Comparison of ENCODE assay signal across 8 cellular contexts in genomic region chr10:7687228-7687907, GRCh38. TPM values are rescaled to one million over a fixed set of nuclear protein-coding genes. Genes with fewer than 3 reads are reported as not detected.
DNase-seq lines count a peak whose midpoint lies in the region; ATAC-seq and TF ChIP-seq lines count a peak whose summit lies in the region.

No MANE protein-coding gene starts in this region.

- peak overlapping the region; percentile 23 for H3K4me2 ChIP-seq in SU-DHL-6 (ENCODE audit: low read depth, low read length, poor library complexity, severe bottlenecking)

- peak overlapping the region; percentile 43 for H2AFZ ChIP-seq in SU-DHL-6 (ENCODE audit: low read depth, low read length, severe bottlenecking)

- H3K9me3 ChIP-seq in SU-DHL-6 (ENCODE audit: insufficient read depth, low read length), result 0 out of 2 replicates have a peak, but pooled peaks cover 8% of the 10 kb centered on the region
- H3K9me3 ChIP-seq in psoas muscle, result peaks cover 7% of the 10 kb centered on the region

- no peaks in the 10 kb centered on the region for H3F3A ChIP-seq in SU-DHL-6 (ENCODE audit: insufficient read depth)

- no peak overlapping the region for H3K4me3 ChIP-seq in SU-DHL-6 (ENCODE audit: insufficient read depth, low read length, poor library complexity, severe bottlenecking)
- no peak overlapping the region for H3K4me3 ChIP-seq in psoas muscle

- H3K4me1 ChIP-seq in psoas muscle, result no peaks in the 10 kb centered on the region

- peaks cover 2% of the 10 kb centered on the region for H3K36me3 Mint-ChIP-seq in activated naive CD8-positive, alpha-beta T cell

- ATAC-seq in HG02763 (IDR thresholded peaks at IDR 0.05; ENCODE audit: unreplicated experiment) (peak; percentile 95), Right ventricle myocardium superior (ENCODE audit: poor library complexity) (peak; percentile 98), psoas muscle (peak; percentile 52 to 82 (median 75))

- in situ Hi-C loops in GM13976 (cut with MboI; ENCODE audit: low sequenced_read_pairs, unreplicated experiment), result loop anchor here (10.0 kb wide), 1 partner anchor 153 kb away; no protein-coding TSS in a partner anchor

- H3K27ac Mint-ChIP-seq in activated naive CD8-positive, alpha-beta T cell, result no peak overlapping the region

- 23 to 24% (median 23%) methylated on average over 20 of the region's 20 CpGs for WGBS in psoas muscle, 3 donors

- peaks cover 8% of the 10 kb centered on the region for H3K4me1 Mint-ChIP-seq in activated naive CD8-positive, alpha-beta T cell (ENCODE audit: low read depth)

- H3K36me3 ChIP-seq in SU-DHL-6 (ENCODE audit: low read length), result no peaks in the 10 kb centered on the region
- no peaks in the 10 kb centered on the region for H3K36me3 ChIP-seq in psoas muscle (ENCODE audit: insufficient read depth in 1 of 2, low read depth in 1 of 2)

- DNase-seq in GM13976 (ENCODE audit: low spot score) (peak; percentile 72), NCI-H128 (lab: John Stamatoyannopoulos, UW; ENCODE audit: unreplicated experiment) (peak; percentile 3), Right ventricle myocardium superior (peak; percentile 86), psoas muscle (peak; percentile 76 to 80), cortex of kidney (lab: John Stamatoyannopoulos, UW) (no peak)

- no peaks in the 10 kb centered on the region for H3K9me2 ChIP-seq in SU-DHL-6 (replicated peaks; ENCODE audit: insufficient read depth, low read length)

- H3K4me3 Mint-ChIP-seq in activated naive CD8-positive, alpha-beta T cell, result peak overlapping the region; percentile 15

- H3K27me3 Mint-ChIP-seq in activated naive CD8-positive, alpha-beta T cell, result no peaks in the 10 kb centered on the region

- H3K9me3 Mint-ChIP-seq in activated naive CD8-positive, alpha-beta T cell (ENCODE audit: low read depth), result peaks cover 10% of the 10 kb centered on the region

- TF ChIP-seq CTCF in GM13976 (IDR thresholded peaks at IDR 0.05; ENCODE audit: borderline replicate concordance, control extremely low read depth, extremely low read depth, insufficient read depth, missing control alignments) (peak; percentile 79), SU-DHL-6 (IDR thresholded peaks at IDR 0.05; ENCODE audit: insufficient read depth, low read length, poor library complexity, severe bottlenecking) (peak; percentile 97), psoas muscle (IDR thresholded peaks at IDR 0.05) (peak; percentile 76)

- no peaks in the 10 kb centered on the region for H3K79me2 ChIP-seq in SU-DHL-6 (ENCODE audit: insufficient read depth, low read length)

- H3K27ac ChIP-seq in SU-DHL-6 (ENCODE audit: low read depth, low read length) (no peak overlapping the region), psoas muscle (no peak overlapping the region)

- no peaks in the 10 kb centered on the region for H4K20me1 ChIP-seq in SU-DHL-6 (ENCODE audit: low read depth, low read length)

- intact Hi-C loops in Right ventricle myocardium superior (cut with DNase I), result loop anchor here (2.0 kb wide), 1 partner anchor 159 kb away; no protein-coding TSS in a partner anchor
- intact Hi-C loops in psoas muscle (cut with DNase I), result loop anchor here (2.0 kb wide), 2 partner anchors 161 to 163 kb away; no protein-coding TSS in a partner anchor

- no peak overlapping the region for H3K9ac ChIP-seq in SU-DHL-6 (ENCODE audit: low read length)

- H3K27me3 ChIP-seq in SU-DHL-6 (ENCODE audit: low read length) (no peaks in the 10 kb centered on the region; the same call in 1 of the 2 replicates), psoas muscle (ENCODE audit: insufficient read depth in 3 of 3, low read length in 2 of 3) (no peaks in the 10 kb centered on the region)

RNA-seq across cellular contexts. Expression of gene ITIH2, which starts 15.7 kb away (rescaled TPM):
- total RNA-seq in Right ventricle myocardium superior, result not detected
- under 1 TPM in 1 of 4 donors, not detected in 3; 0.15 TPM for total RNA-seq in psoas muscle
- polyA plus RNA-seq in psoas muscle, result not detected

RNA-seq across cellular contexts. Expression of gene ITIH5, which starts 20.6 kb away (rescaled TPM):
- total RNA-seq in Right ventricle myocardium superior (8.5 TPM), psoas muscle (10 to 100 TPM in 2 of 4 donors, 1 to 10 TPM in 2; 2.9 to 13.0 (median 7.4) TPM)
- polyA plus RNA-seq in psoas muscle, result 1 to 10 TPM; 1.3 to 2.3 (median 1.9) TPM
